ENCODE assay signal across 8 cellular contexts in the genomic region with DNA sequence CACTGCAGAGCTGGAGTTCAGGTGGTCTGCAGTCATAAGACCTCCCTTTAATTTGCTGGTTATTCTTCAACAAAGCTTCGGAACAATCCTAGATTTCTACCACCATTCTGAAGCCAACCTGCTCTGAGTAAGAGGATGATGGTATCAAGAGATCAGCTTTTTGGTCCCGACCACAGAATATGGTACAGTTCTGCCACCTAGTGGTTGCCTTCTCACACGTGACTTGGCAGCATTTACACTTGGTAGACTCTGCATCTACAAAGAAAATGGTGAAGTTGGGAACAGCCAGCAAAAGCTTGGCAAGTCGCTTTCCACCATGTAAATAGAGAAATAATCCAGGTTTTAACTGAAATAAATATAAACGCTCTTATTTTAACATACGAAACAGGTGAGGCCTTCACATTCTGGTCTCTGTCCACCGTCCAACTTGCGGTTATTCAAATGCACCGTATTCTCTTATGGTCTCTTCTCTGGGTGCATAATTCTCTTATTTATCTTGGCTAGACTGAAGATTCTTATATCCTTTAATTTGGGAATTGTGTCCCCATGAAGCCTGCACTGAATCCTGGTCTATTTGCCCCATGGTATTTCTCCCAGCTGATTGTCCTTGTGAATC.
DNase-seq lines count a peak whose midpoint lies in the region; ATAC-seq and TF ChIP-seq lines count a peak whose summit lies in the region.

No MANE protein-coding gene starts in this region.

- no peak overlapping the region for H2AFZ ChIP-seq in trophoblast cell (ENCODE audit: insufficient read depth, low read length, poor library complexity)

- H2BK5ac ChIP-seq in trophoblast cell (ENCODE audit: low read depth, low read length, poor library complexity) = no peak overlapping the region

- no peak overlapping the region for H3K27ac ChIP-seq in foreskin keratinocyte
- H3K27ac ChIP-seq in trophoblast cell (ENCODE audit: low read depth, low read length) = no peak overlapping the region

- no peaks in the 10 kb centered on the region for H3K79me1 ChIP-seq in trophoblast cell (ENCODE audit: low read length)

- H3K27me3 ChIP-seq in foreskin keratinocyte (no peaks in the 10 kb centered on the region), trophoblast cell (ENCODE audit: insufficient read depth, low read length) (no peaks in the 10 kb centered on the region)

- DNase-seq in GDM1 (lab: John Stamatoyannopoulos, UW) (peak; percentile 52), NCI-H510A treated with DMSO at 0.1 percent for 48 hours (lab: John Stamatoyannopoulos, UW) (peak; percentile 51), foreskin keratinocyte (peak; percentile 24 to 60), trophoblast cell (peak; percentile 65 to 89), GF-D8 (lab: John Stamatoyannopoulos, UW) (no peak)
- peak; percentile 57 for DNase-seq in activated CD4-positive, alpha-beta memory T cell treated with anti-CD3 and anti-CD28 coated beads for 36 hours

- H3K23ac ChIP-seq in trophoblast cell (ENCODE audit: low read length) = no peak overlapping the region

- H4K91ac ChIP-seq in trophoblast cell (ENCODE audit: low read depth, low read length) = no peak overlapping the region

- no peak overlapping the region for H3K27ac Mint-ChIP-seq in activated CD4-positive, alpha-beta memory T cell treated with anti-CD3 and anti-CD28 coated beads for 36 hours

- H3K4me3 Mint-ChIP-seq in activated CD4-positive, alpha-beta memory T cell treated with anti-CD3 and anti-CD28 coated beads for 36 hours = no peak overlapping the region

- no peak overlapping the region for H2BK12ac ChIP-seq in trophoblast cell (ENCODE audit: low read length)

- H3K4me1 ChIP-seq in foreskin keratinocyte = no peaks in the 10 kb centered on the region
- no peaks in the 10 kb centered on the region for H3K4me1 ChIP-seq in trophoblast cell (ENCODE audit: control insufficient read depth in 1 of 2, insufficient read depth in 2 of 2, low read length in 2 of 2)

- no peaks in the 10 kb centered on the region for H3K36me3 Mint-ChIP-seq in activated CD4-positive, alpha-beta memory T cell treated with anti-CD3 and anti-CD28 coated beads for 36 hours

- H3K4me1 Mint-ChIP-seq in activated CD4-positive, alpha-beta memory T cell treated with anti-CD3 and anti-CD28 coated beads for 36 hours (ENCODE audit: low read depth) = no peaks in the 10 kb centered on the region

- TF ChIP-seq CTCF in foreskin keratinocyte (conservative IDR thresholded peaks at IDR 0.05) = peak; percentile 75

- no peak overlapping the region for H3K4me3 ChIP-seq in trophoblast cell (ENCODE audit: low read depth, low read length)

- CTCF ChIA-PET in activated CD4-positive, alpha-beta memory T cell treated with anti-CD3 and anti-CD28 coated beads for 36 hours (lab: Charles Lee) = interaction anchor here (0.5 to 1.2 kb wide), 8 partner anchors 19 to 1432 kb away, joined by 3 to 6 read pairs (median 4); no protein-coding TSS in a partner anchor

- H3K4ac ChIP-seq in trophoblast cell (ENCODE audit: low read depth, low read length) = no peak overlapping the region

- no peak overlapping the region for H2AK5ac ChIP-seq in trophoblast cell (ENCODE audit: low read length)

- no peaks in the 10 kb centered on the region for H3K9me3 Mint-ChIP-seq in activated CD4-positive, alpha-beta memory T cell treated with anti-CD3 and anti-CD28 coated beads for 36 hours

- H3K9ac ChIP-seq in trophoblast cell (ENCODE audit: low read length) = no peak overlapping the region

- no peak overlapping the region for H4K8ac ChIP-seq in trophoblast cell (ENCODE audit: low read depth, low read length)

- POLR2A ChIA-PET in activated CD4-positive, alpha-beta memory T cell treated with anti-CD3 and anti-CD28 coated beads for 36 hours (lab: Charles Lee) = interaction anchor here (0.6 kb wide), 1 partner anchor 570 kb away, joined by 4 read pairs; no protein-coding TSS in a partner anchor

- no peak overlapping the region for H3K14ac ChIP-seq in trophoblast cell (ENCODE audit: low read length)

- H3K36me3 ChIP-seq in trophoblast cell (ENCODE audit: control insufficient read depth in 1 of 2, insufficient read depth in 2 of 2, low read length in 2 of 2) = no peaks in the 10 kb centered on the region

- intact Hi-C loops in activated CD4-positive, alpha-beta memory T cell treated with anti-CD3 and anti-CD28 coated beads for 36 hours (cut with micrococcal nuclease) = no loop called here

- no peak overlapping the region for H3K18ac ChIP-seq in trophoblast cell (ENCODE audit: low read length)

- ATAC-seq in GM21367 (IDR thresholded peaks at IDR 0.05; ENCODE audit: unreplicated experiment) = peak; percentile 99
- ATAC-seq in HG03521 (IDR thresholded peaks at IDR 0.05; ENCODE audit: unreplicated experiment) = peak; percentile 99
- peak; percentile 92 for ATAC-seq in foreskin keratinocyte

- H3K9me3 ChIP-seq in trophoblast cell (ENCODE audit: insufficient read depth, low read depth, low read length) = no peaks in the 10 kb centered on the region

- H4K12ac ChIP-seq in trophoblast cell (ENCODE audit: low read depth, low read length) = no peak overlapping the region

- no peak overlapping the region for H2BK120ac ChIP-seq in trophoblast cell (ENCODE audit: insufficient read depth, low read length, poor library complexity)

- no CpG with 5 or more reads among the region's 9 CpGs for WGBS in trophoblast cell (ENCODE audit: extremely low coverage, insufficient coverage, insufficient read length)

- no peaks in the 10 kb centered on the region for H3K27me3 Mint-ChIP-seq in activated CD4-positive, alpha-beta memory T cell treated with anti-CD3 and anti-CD28 coated beads for 36 hours

- H3K79me2 ChIP-seq in trophoblast cell (ENCODE audit: control insufficient read depth, insufficient read depth, low read length, poor library complexity) = no peaks in the 10 kb centered on the region

- H3K4me2 ChIP-seq in trophoblast cell (ENCODE audit: low read length) = no peak overlapping the region
